In the genomic region with DNA sequence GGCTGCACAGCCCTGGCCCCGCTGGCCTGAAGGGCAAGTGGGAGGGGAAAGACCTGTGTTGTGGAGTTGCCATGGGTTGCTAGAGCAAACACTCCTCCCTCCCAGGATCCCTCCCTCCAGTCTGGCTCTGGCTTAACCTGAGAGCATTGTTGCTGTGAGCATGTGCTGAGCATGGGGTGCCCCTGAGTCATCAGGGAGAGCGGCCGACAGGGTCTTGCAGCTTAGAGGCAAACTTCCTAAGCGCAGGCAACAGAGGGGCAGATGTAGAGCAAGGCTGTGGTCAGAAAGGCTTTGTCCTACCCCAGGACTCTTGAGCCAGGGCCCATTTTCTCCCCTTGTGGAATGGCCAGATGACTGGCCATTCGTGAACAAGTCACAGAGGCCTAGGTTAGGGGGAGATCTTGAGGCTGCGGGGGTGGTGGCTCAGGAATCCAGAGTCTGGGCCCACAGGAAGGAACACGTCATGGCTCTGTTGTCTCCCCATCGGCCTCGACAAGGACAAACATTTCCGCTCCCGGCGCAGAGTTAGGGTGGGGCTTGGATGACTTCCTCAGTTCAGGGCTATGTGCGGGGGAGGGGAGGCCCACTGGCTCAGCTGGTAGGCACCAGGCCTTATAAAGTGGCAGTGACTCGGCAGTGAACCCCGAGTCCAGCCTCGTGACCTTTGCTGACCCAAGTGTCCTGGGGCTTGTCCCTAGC, we compare ENCODE assay signal across 8 cellular contexts. TPM values are rescaled to one million over a fixed set of nuclear protein-coding genes. Genes with fewer than 3 reads are reported as not detected.
DNase-seq lines count a peak whose midpoint lies in the region; ATAC-seq lines count a peak whose summit lies in the region.

No MANE protein-coding gene starts in this region.

- H3K27ac ChIP-seq in SJCRH30 = peak overlapping the region; percentile 93

- no peaks in the 10 kb centered on the region for H3K9me3 ChIP-seq in SJCRH30 (replicated peaks)
- H3K9me3 ChIP-seq in neuron (ENCODE audit: low read length) = no peaks in the 10 kb centered on the region

- no peak overlapping the region for H2AFZ ChIP-seq in neuron (ENCODE audit: low read depth, low read length)

- peak overlapping the region; percentile 28 for H3K4me3 ChIP-seq in SJCRH30
- H3K4me3 ChIP-seq in neuron (ENCODE audit: low read length) = peak overlapping the region; percentile 46

- H3K4me1 ChIP-seq in SJCRH30 (peaks cover 34% of the 10 kb centered on the region), neuron (ENCODE audit: insufficient read depth, low read length) (peaks cover 48% of the 10 kb centered on the region)

- DNase-seq in SJCRH30 (peak; percentile 90 to 92), foreskin melanocyte (peak; percentile 100), stromal cell of bone marrow (ENCODE audit: low read depth) (peak; percentile 100), NCI-H2171 (lab: John Stamatoyannopoulos, UW) (no peak)
- DNase-seq in activated naive CD4-positive, alpha-beta T cell treated with Interleukin-2 at 50 U/mL for 16 hours = peak; percentile 86

- H3K36me3 ChIP-seq in SJCRH30 (peaks cover 11% of the 10 kb centered on the region; the same call in 1 of the 2 replicates), neuron (ENCODE audit: insufficient read depth, low read length) (peaks cover 27% of the 10 kb centered on the region)

- ATAC-seq in GM18861 (IDR thresholded peaks at IDR 0.05; ENCODE audit: unreplicated experiment) (peak; percentile 17), HG03442 (IDR thresholded peaks at IDR 0.05; ENCODE audit: unreplicated experiment) (peak; percentile 32)

- H3K27me3 ChIP-seq in SJCRH30 (no peaks in the 10 kb centered on the region), neuron (ENCODE audit: insufficient read depth, low read length) (no peaks in the 10 kb centered on the region)

RNA-seq across cellular contexts. Expression of a gene that starts 0.4 kb away (rescaled TPM):
- not detected in 2 replicates for total RNA-seq in SJCRH30 (2014; rRNA removed; shearing (Covaris generic))

RNA-seq across cellular contexts. Expression of a gene that starts 0.8 kb away (rescaled TPM):
- total RNA-seq in SJCRH30 (2014; rRNA removed; shearing (Covaris generic)) = 0.43 and 1.4 TPM in 2 replicates

RNA-seq across cellular contexts. Expression of a gene that starts 7.3 kb away (rescaled TPM):
- 8.0 and 11.4 TPM in 2 replicates for total RNA-seq in SJCRH30 (2014; rRNA removed; shearing (Covaris generic))

RNA-seq across cellular contexts. Expression of a gene that starts 19.5 kb away (rescaled TPM):
- not detected in 2 replicates for total RNA-seq in SJCRH30 (2014; rRNA removed; shearing (Covaris generic))

RNA-seq across cellular contexts. Expression of a gene that starts 32.2 kb away (rescaled TPM):
- 3,055 and 3,167 TPM in 2 replicates for total RNA-seq in SJCRH30 (2014; rRNA removed; shearing (Covaris generic))
